ENCODE assay signal across 11 cellular contexts in the genomic region with DNA sequence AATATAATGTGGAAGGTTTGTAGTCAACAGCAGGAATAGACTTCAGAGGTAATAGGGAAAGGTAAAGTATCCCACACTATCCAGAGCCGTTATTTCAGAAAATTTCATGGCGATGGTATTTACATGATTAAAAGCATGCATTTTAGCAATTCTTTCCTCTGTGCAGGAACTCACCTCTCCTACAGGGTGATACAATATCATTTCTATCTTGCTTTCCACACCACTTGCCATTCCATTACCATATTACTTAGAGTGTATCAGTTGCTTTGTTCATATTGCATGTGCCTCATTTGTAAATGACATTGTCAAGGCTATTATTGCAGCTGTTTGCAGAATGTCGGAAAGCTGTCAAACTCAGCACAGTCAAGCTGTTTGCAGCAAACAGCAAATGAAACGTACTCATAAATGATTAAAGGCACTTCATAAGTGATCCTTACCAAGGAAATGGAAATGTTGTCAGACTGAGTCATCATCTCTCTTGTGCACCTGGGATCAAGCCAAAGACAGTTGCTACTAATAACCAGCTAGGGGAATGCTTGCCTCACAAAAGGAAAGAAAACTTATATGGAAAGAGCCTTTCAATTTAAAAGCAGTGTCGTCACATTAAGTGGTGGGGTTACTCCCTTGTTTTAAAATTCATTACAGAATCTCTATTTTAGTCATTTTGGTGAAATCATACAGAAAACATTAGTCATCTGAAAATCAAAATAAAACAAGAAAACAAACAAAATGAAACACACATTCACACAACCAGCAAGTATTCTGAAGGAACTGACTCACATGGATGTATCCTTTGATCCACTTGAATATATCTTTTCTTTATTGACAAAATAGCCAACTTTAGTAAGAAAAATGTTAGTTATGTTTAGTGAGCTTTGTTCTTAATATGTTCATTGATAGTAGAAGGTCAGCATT.
DNase-seq lines count a peak whose midpoint lies in the region; ATAC-seq, FAIRE-seq and TF ChIP-seq lines count a peak whose summit lies in the region.
"Had no signal": no experiment of that assay in that cellular context is flagged by ENCODE, and none has a peak within 500 bp of the region (broad histone marks: within the 10 kb centered on the region; RNA-seq: fewer than 3 reads in every experiment).

No MANE protein-coding gene starts in this region.

- H3K36me3 Mint-ChIP-seq in stimulated activated memory B cell treated with anti-CD40 and anti-IgM and Interleukin-4, amounts not matched to agents 10 μg/mL and 1 μg/mL and 100 μg/mL, for 72 hours: no peaks in the 10 kb centered on the region
- H3K36me3 Mint-ChIP-seq: CD8-positive, alpha-beta memory T cell; neural progenitor cell had no signal

- no peaks in the 10 kb centered on the region for H3K27me3 Mint-ChIP-seq in stimulated activated memory B cell treated with anti-CD40 and anti-IgM and Interleukin-4, amounts not matched to agents 10 μg/mL and 1 μg/mL and 100 μg/mL, for 72 hours
- H3K27me3 Mint-ChIP-seq: CD8-positive, alpha-beta memory T cell had no signal

- ATAC-seq in RWPE2 (ENCODE audit: low read depth): peak; percentile 98
- ATAC-seq in stimulated activated memory B cell treated with anti-CD40 and anti-IgM and Interleukin-4, amounts not matched to agents 10 μg/mL and 1 μg/mL and 100 μg/mL, for 72 hours: no peak
- no peak for ATAC-seq in HG03045 (IDR thresholded peaks at IDR 0.05; ENCODE audit: unreplicated experiment)
- no peak for ATAC-seq in HG03159 (IDR thresholded peaks at IDR 0.05; ENCODE audit: unreplicated experiment)

- no peak overlapping the region for H3K4me3 ChIP-seq in RWPE2 (ENCODE audit: severe bottlenecking)
- H3K4me3 ChIP-seq: neural progenitor cell had no signal

- no peak overlapping the region for H3K4me3 Mint-ChIP-seq in stimulated activated memory B cell treated with anti-CD40 and anti-IgM and Interleukin-4, amounts not matched to agents 10 μg/mL and 1 μg/mL and 100 μg/mL, for 72 hours
- H3K4me3 Mint-ChIP-seq: CD8-positive, alpha-beta memory T cell; neural progenitor cell had no signal

- no peak for FAIRE-seq in frontal cortex (lab: Jason Lieb, UNC)

- H3K27ac ChIP-seq in RWPE2 (ENCODE audit: poor library complexity, severe bottlenecking): no peak overlapping the region
- H3K27ac ChIP-seq: neural progenitor cell had no signal

- no peaks in the 10 kb centered on the region for H3K36me3 ChIP-seq in RWPE2 (ENCODE audit: low read depth)
- H3K36me3 ChIP-seq: neural progenitor cell had no signal

- no peak overlapping the region for H3K27ac Mint-ChIP-seq in stimulated activated memory B cell treated with anti-CD40 and anti-IgM and Interleukin-4, amounts not matched to agents 10 μg/mL and 1 μg/mL and 100 μg/mL, for 72 hours
- H3K27ac Mint-ChIP-seq: CD8-positive, alpha-beta memory T cell; neural progenitor cell had no signal

- H3K4me1 Mint-ChIP-seq in stimulated activated memory B cell treated with anti-CD40 and anti-IgM and Interleukin-4, amounts not matched to agents 10 μg/mL and 1 μg/mL and 100 μg/mL, for 72 hours: no peaks in the 10 kb centered on the region
- H3K4me1 Mint-ChIP-seq: CD8-positive, alpha-beta memory T cell had no signal

- peaks cover 12% of the 10 kb centered on the region for H3K27me3 ChIP-seq in RWPE2 (ENCODE audit: insufficient read depth, poor library complexity, severe bottlenecking)
- H3K27me3 ChIP-seq: neural progenitor cell had no signal

- H3K9me3 ChIP-seq in RWPE2 (ENCODE audit: severe bottlenecking): no peaks in the 10 kb centered on the region

- TF ChIP-seq CTCF in RWPE2 (IDR thresholded peaks at IDR 0.05; ENCODE audit: poor library complexity, severe bottlenecking): peak; percentile 47

- DNase-seq in DMS53 (lab: John Stamatoyannopoulos, UW) (peak; percentile 97), NCI-H146 (lab: John Stamatoyannopoulos, UW) (peak; percentile 71), RWPE2 (ENCODE audit: low spot score) (no peak), iris pigment epithelial cell (ENCODE audit: low read depth) (peak; percentile 43), frontal cortex (ENCODE audit: low spot score in 2 of 2) (no peak)
- DNase-seq: activated CD8-positive, alpha-beta memory T cell treated with anti-CD3 and anti-CD28 coated beads for 24 hours; CD8-positive, alpha-beta memory T cell had no signal

- H3K9me3 Mint-ChIP-seq in stimulated activated memory B cell treated with anti-CD40 and anti-IgM and Interleukin-4, amounts not matched to agents 10 μg/mL and 1 μg/mL and 100 μg/mL, for 72 hours: no peaks in the 10 kb centered on the region

- peaks cover 7% of the 10 kb centered on the region for H3K4me1 ChIP-seq in RWPE2 (ENCODE audit: insufficient read depth, poor library complexity, severe bottlenecking)
- H3K4me1 ChIP-seq: neural progenitor cell had no signal

Comparison
In these comparisons a context has a peak if more than half of its experiments do, and no peak if none do; other contexts are left out.
1. DNase-seq: peak in DMS53 (single experiment), NCI-H146 (single experiment) and iris pigment epithelial cell (single experiment); none in RWPE2 (single experiment) and frontal cortex (0 of 2).